ENCODE assay signal across 21 cellular contexts in genomic region chr11:58867556-58867955, GRCh38. TPM values are rescaled to one million over a fixed set of nuclear protein-coding genes. Genes with fewer than 3 reads are reported as not detected.
DNase-seq lines count a peak whose midpoint lies in the region; ATAC-seq and TF ChIP-seq lines count a peak whose summit lies in the region.
"Had no signal": no experiment of that assay in that cellular context is flagged by ENCODE, and none has a peak within 500 bp of the region (broad histone marks: within the 10 kb centered on the region; RNA-seq: fewer than 3 reads in every experiment).

No MANE protein-coding gene starts in this region.

- H3K4me3 ChIP-seq in GM23248 (no peak overlapping the region), epithelial cell of esophagus (ENCODE audit: low read length) (no peak overlapping the region), endodermal cell (ENCODE audit: low read length) (no peak overlapping the region)
- H3K4me3 ChIP-seq: SK-N-MC had no signal

- H3K27ac ChIP-seq in GM23248: no peak overlapping the region
- H3K27ac ChIP-seq in endodermal cell (ENCODE audit: low read depth, low read length): no peak overlapping the region
- H3K27ac ChIP-seq: HL-60, SK-N-MC had no signal

- no peaks in the 10 kb centered on the region for H3K27me3 Mint-ChIP-seq in endodermal cell (ENCODE audit: insufficient read depth)
- H3K27me3 Mint-ChIP-seq: CD4-positive, CD25-positive, alpha-beta regulatory T cell had no signal

- H3K4me1 ChIP-seq in GM23248 (ENCODE audit: insufficient read depth) (no peaks in the 10 kb centered on the region), endodermal cell (ENCODE audit: control insufficient read depth, insufficient read depth, low read length) (no peaks in the 10 kb centered on the region)
- H3K4me1 ChIP-seq: BE2C had no signal

- no peak overlapping the region for H3K27ac Mint-ChIP-seq in endodermal cell
- H3K27ac Mint-ChIP-seq: CD4-positive, CD25-positive, alpha-beta regulatory T cell had no signal

- H3K36me3 ChIP-seq in GM23248 (ENCODE audit: low read depth): no peaks in the 10 kb centered on the region
- H3K36me3 ChIP-seq in endodermal cell (ENCODE audit: control insufficient read depth, insufficient read depth, low read length): no peaks in the 10 kb centered on the region
- H3K36me3 ChIP-seq: BE2C had no signal

- H3K9me3 ChIP-seq in GM23248 (ENCODE audit: low read depth) (no peaks in the 10 kb centered on the region), endodermal cell (ENCODE audit: control insufficient read depth, low read length) (peaks cover 43% of the 10 kb centered on the region)
- H3K9me3 ChIP-seq: BE2C had no signal

- no peak for ATAC-seq in GM19035 (IDR thresholded peaks at IDR 0.05; ENCODE audit: unreplicated experiment)

- H3K27me3 ChIP-seq in GM23248 (replicated peaks; ENCODE audit: insufficient read depth) (no peaks in the 10 kb centered on the region), endodermal cell (ENCODE audit: control insufficient read depth, insufficient read depth, low read length, poor library complexity, severe bottlenecking) (no peaks in the 10 kb centered on the region)
- H3K27me3 ChIP-seq: BE2C had no signal

- H3F3A ChIP-seq in GM23248 (ENCODE audit: insufficient read depth): no peaks in the 10 kb centered on the region

- no peak overlapping the region for H3K4me2 ChIP-seq in GM23248 (ENCODE audit: unreplicated experiment)

- no peak overlapping the region for H3K9ac ChIP-seq in GM23248
- H3K9ac ChIP-seq in endodermal cell (ENCODE audit: extremely low read depth, low read length, poor library complexity, severe bottlenecking): no peak overlapping the region

- in situ Hi-C loops in GM23248 (cut with MboI): no loop called here

- no peaks in the 10 kb centered on the region for H3K9me2 ChIP-seq in GM23248 (ENCODE audit: insufficient read depth)

- no peak overlapping the region for H2AFZ ChIP-seq in GM23248

- no peaks in the 10 kb centered on the region for H3K79me2 ChIP-seq in GM23248 (ENCODE audit: insufficient read depth)

- no peaks in the 10 kb centered on the region for H3K36me3 Mint-ChIP-seq in endodermal cell (ENCODE audit: low read depth)
- H3K36me3 Mint-ChIP-seq: CD4-positive, CD25-positive, alpha-beta regulatory T cell had no signal

- H3K4me1 Mint-ChIP-seq in endodermal cell: no peaks in the 10 kb centered on the region
- H3K4me1 Mint-ChIP-seq: CD4-positive, CD25-positive, alpha-beta regulatory T cell had no signal

- no peak overlapping the region for H3K4me3 Mint-ChIP-seq in endodermal cell
- H3K4me3 Mint-ChIP-seq: CD4-positive, CD25-positive, alpha-beta regulatory T cell had no signal

- DNase-seq in EH (ENCODE audit: low read depth): peak; percentile 35
- DNase-seq in GM23248: peak; percentile 16
- DNase-seq in RPMI7951 (ENCODE audit: low read depth): peak; percentile 98
- DNase-seq in epithelial cell of esophagus (ENCODE audit: low read depth): peak; percentile 36
- DNase-seq in globus pallidus (ENCODE audit: low spot score): no peak
- DNase-seq in endodermal cell: no peak
- no peak for DNase-seq in activated CD4-positive, alpha-beta T cell treated with anti-CD3 and anti-CD28 coated beads for 4 hours
- DNase-seq: BE2C; CD4-positive, CD25-positive, alpha-beta regulatory T cell; COR-L47; Karpas-422; MM.1S; NCI-H1092; NCI-H1436 treated with DMSO at 0.1 percent for 48 hours; NCI-H2029; NCI-H2171; NCI-H526 treated with DMSO at 0.1 percent for 48 hours; SHP77 had no signal

- WGBS in GM23248 (ENCODE audit: low coverage in 1 of 2, low lambda C conversion rate in 2 of 2, missing lambda C conversion rate in 2 of 2), 2 experiments: 49 to 55% methylated on average over 2 of the region's 2 CpGs
- WGBS in endodermal cell (ENCODE audit: insufficient coverage in 1 of 2, insufficient read length in 1 of 2), 2 experiments: 84 to 100% methylated on average over 2 of the region's 2 CpGs

- no peaks in the 10 kb centered on the region for H4K20me1 ChIP-seq in GM23248 (ENCODE audit: insufficient read depth)

- peaks cover 80% of the 10 kb centered on the region for H3K9me3 Mint-ChIP-seq in endodermal cell

- TF ChIP-seq CTCF in epithelial cell of esophagus (IDR thresholded peaks at IDR 0.05; ENCODE audit: insufficient read depth, low read depth, low read length, missing control alignments) (no peak), endodermal cell (conservative IDR thresholded peaks at IDR 0.05) (no peak)

RNA-seq across cellular contexts. Expression of gene GLYATL2, which starts 23.1 kb away (rescaled TPM):
- total RNA-seq in GM23248 (2014; rRNA removed; shearing (Covaris generic)): 0.65 TPM in 1 of 2 replicates, not detected in the other
- polyA plus RNA-seq in GM23248 (2016; fragmentation: Nextera tagmentation; extraction: Ambion mirVana): 0.29 and 0.80 TPM in 2 replicates
- 2.3 and 2.4 TPM in 2 replicates for total RNA-seq in RPMI7951 (2014; rRNA removed; shearing (Covaris generic))
- total RNA-seq in endodermal cell: 1 to 10 TPM in 1 of 2 donors, under 1 TPM in 1; 0.35 to 1.4 TPM
- polyA plus RNA-seq in endodermal cell (2013, experiment 1 of 2): 2.1 TPM
- 2.4 TPM for polyA plus RNA-seq in endodermal cell (2013, experiment 2 of 2)
- total RNA-seq: CD4-positive, CD25-positive, alpha-beta regulatory T cell had no signal
- polyA plus RNA-seq: CD4-positive, CD25-positive, alpha-beta regulatory T cell had no signal

Comparison
In these comparisons a context has a peak if more than half of its experiments do, and no peak if none do; other contexts are left out.
1. DNase-seq: peak in EH (single experiment), GM23248 (single experiment), RPMI7951 (single experiment) and epithelial cell of esophagus (single experiment); none in globus pallidus (single experiment), endodermal cell (single experiment) and activated CD4-positive, alpha-beta T cell treated with anti-CD3 and anti-CD28 coated beads for 4 hours (0 of 2).